Comparison of ENCODE assay signal across 13 cellular contexts in genomic region chr11:55714982-55715888, GRCh38. TPM values are rescaled to one million over a fixed set of nuclear protein-coding genes. Genes with fewer than 3 reads are reported as not detected.
DNase-seq lines count a peak whose midpoint lies in the region; ATAC-seq, FAIRE-seq and TF ChIP-seq lines count a peak whose summit lies in the region.
"Had no signal": no experiment of that assay in that cellular context is flagged by ENCODE, and none has a peak within 500 bp of the region (broad histone marks: within the 10 kb centered on the region; RNA-seq: fewer than 3 reads in every experiment).

No MANE protein-coding gene starts in this region.

- no peaks in the 10 kb centered on the region for H3K4me1 ChIP-seq in Karpas-422 (ENCODE audit: low read length)

- peaks cover 8% of the 10 kb centered on the region for H3K9me3 Mint-ChIP-seq in activated T-helper 1 cell treated with anti-CD3 and anti-CD28 coated beads, Interleukin-12 subunit alpha, Interleukin-12 subunit beta, Interleukin-2, Interleukin-4 antibody, amounts not matched to agents 30 ng/mL and 10 ng/mL and 1 ng/mL, durations not matched to agents 14 hours and 24 hours and 36 hours
- peaks cover under 1 to 9% (median 6%) of the 10 kb centered on the region in 9 donors for H3K9me3 Mint-ChIP-seq in naive thymus-derived CD8-positive, alpha-beta T cell

- in situ Hi-C loops in GM13976 (cut with MboI; ENCODE audit: low sequenced_read_pairs, unreplicated experiment): no loop called here

- no peak overlapping the region for H3K27ac ChIP-seq in Karpas-422 (ENCODE audit: low read length)

- H3K36me3 ChIP-seq in Karpas-422 (ENCODE audit: insufficient read depth, low read length) (no peaks in the 10 kb centered on the region), bronchial epithelial cell (ENCODE audit: control insufficient read depth, insufficient read depth, low read length) (no peaks in the 10 kb centered on the region)

- H2AFZ ChIP-seq in Karpas-422 (ENCODE audit: low read length): no peak overlapping the region

- H3K27me3 ChIP-seq in Karpas-422 (ENCODE audit: low read length) (no peaks in the 10 kb centered on the region), bronchial epithelial cell (ENCODE audit: control insufficient read depth, insufficient read depth, low read length) (no peaks in the 10 kb centered on the region)

- ATAC-seq in naive thymus-derived CD8-positive, alpha-beta T cell: no peak
- ATAC-seq in GM19455 (IDR thresholded peaks at IDR 0.05; ENCODE audit: unreplicated experiment): no peak
- ATAC-seq: activated naive CD4-positive, alpha-beta T cell treated with anti-CD3 and anti-CD28 coated beads, Interleukin-2, amount 50 U/mL, for 72 hours had no signal

- H3K4me3 ChIP-seq in Karpas-422 (ENCODE audit: low read length): no peak overlapping the region
- no peak overlapping the region for H3K4me3 ChIP-seq in bronchial epithelial cell (ENCODE audit: low read depth, low read length)

- no peak overlapping the region for H3K9ac ChIP-seq in Karpas-422 (ENCODE audit: low read length)

- peak; percentile 50 for FAIRE-seq in bronchial epithelial cell (lab: Jason Lieb, UNC)

- H3K79me2 ChIP-seq in Karpas-422 (ENCODE audit: low read length): no peaks in the 10 kb centered on the region

- peak; percentile 42 for DNase-seq in D341Med (ENCODE audit: low spot score)
- no peak for DNase-seq in GM13976 (ENCODE audit: low spot score)
- DNase-seq in Karpas-422: peak; percentile 67
- no peak for DNase-seq in bronchial epithelial cell (ENCODE audit: low read depth)
- DNase-seq in activated T-helper 1 cell treated with anti-CD3 and anti-CD28 coated beads, Interleukin-12 subunit alpha, Interleukin-12 subunit beta, Interleukin-2, Interleukin-4 antibody, amounts not matched to agents 30 ng/mL and 10 ng/mL and 1 ng/mL, durations not matched to agents 14 hours and 24 hours and 36 hours (ENCODE audit: low spot score): no peak
- no peak for DNase-seq in naive thymus-derived CD8-positive, alpha-beta T cell
- DNase-seq in NCI-H1105 (lab: John Stamatoyannopoulos, UW): no peak
- DNase-seq: activated CD4-positive, CD25-positive, alpha-beta regulatory T cell; effector memory CD4-positive, alpha-beta T cell; NCI-H524 treated with DMSO at 0.1 percent for 48 hours had no signal

- TF ChIP-seq CTCF in GM13976 (IDR thresholded peaks at IDR 0.05; ENCODE audit: borderline replicate concordance, control extremely low read depth, extremely low read depth, insufficient read depth, missing control alignments) (peak; percentile 26), bronchial epithelial cell (IDR thresholded peaks at IDR 0.05; ENCODE audit: insufficient read depth, low read length, severe bottlenecking) (no peak)

- intact Hi-C loops in activated T-helper 1 cell treated with anti-CD3 and anti-CD28 coated beads, Interleukin-12 subunit alpha, Interleukin-12 subunit beta, Interleukin-2, Interleukin-4 antibody, amounts not matched to agents 30 ng/mL and 10 ng/mL and 1 ng/mL, durations not matched to agents 14 hours and 24 hours and 36 hours (cut with micrococcal nuclease): no loop called here

- POLR2A ChIA-PET in naive thymus-derived CD8-positive, alpha-beta T cell (lab: Charles Lee): no interaction called here

- H3K9me3 ChIP-seq in Karpas-422 (ENCODE audit: low read length): 0 out of 2 replicates have a peak, but pooled peaks cover 2% of the 10 kb centered on the region

- no peak overlapping the region for H3K4me3 Mint-ChIP-seq in activated T-helper 1 cell treated with anti-CD3 and anti-CD28 coated beads, Interleukin-12 subunit alpha, Interleukin-12 subunit beta, Interleukin-2, Interleukin-4 antibody, amounts not matched to agents 30 ng/mL and 10 ng/mL and 1 ng/mL, durations not matched to agents 14 hours and 24 hours and 36 hours
- H3K4me3 Mint-ChIP-seq in naive thymus-derived CD8-positive, alpha-beta T cell: no peak overlapping the region

- no peaks in the 10 kb centered on the region for H4K20me1 ChIP-seq in Karpas-422 (ENCODE audit: insufficient read depth, low read depth, low read length)

- H3K4me2 ChIP-seq in Karpas-422 (ENCODE audit: low read depth, low read length, poor library complexity, severe bottlenecking): no peak overlapping the region

- no peak overlapping the region for H3K27ac Mint-ChIP-seq in activated T-helper 1 cell treated with anti-CD3 and anti-CD28 coated beads, Interleukin-12 subunit alpha, Interleukin-12 subunit beta, Interleukin-2, Interleukin-4 antibody, amounts not matched to agents 30 ng/mL and 10 ng/mL and 1 ng/mL, durations not matched to agents 14 hours and 24 hours and 36 hours
- H3K27ac Mint-ChIP-seq in naive thymus-derived CD8-positive, alpha-beta T cell: no peak overlapping the region
- H3K27ac Mint-ChIP-seq: activated naive CD4-positive, alpha-beta T cell treated with anti-CD3 and anti-CD28 coated beads, Interleukin-2, amount 50 U/mL, for 72 hours had no signal

- H3K27me3 Mint-ChIP-seq in activated T-helper 1 cell treated with anti-CD3 and anti-CD28 coated beads, Interleukin-12 subunit alpha, Interleukin-12 subunit beta, Interleukin-2, Interleukin-4 antibody, amounts not matched to agents 30 ng/mL and 10 ng/mL and 1 ng/mL, durations not matched to agents 14 hours and 24 hours and 36 hours (ENCODE audit: insufficient read depth): no peaks in the 10 kb centered on the region
- H3K27me3 Mint-ChIP-seq in naive thymus-derived CD8-positive, alpha-beta T cell: no peaks in the 10 kb centered on the region

- H3K36me3 Mint-ChIP-seq in activated T-helper 1 cell treated with anti-CD3 and anti-CD28 coated beads, Interleukin-12 subunit alpha, Interleukin-12 subunit beta, Interleukin-2, Interleukin-4 antibody, amounts not matched to agents 30 ng/mL and 10 ng/mL and 1 ng/mL, durations not matched to agents 14 hours and 24 hours and 36 hours (ENCODE audit: low read depth): no peaks in the 10 kb centered on the region
- H3K36me3 Mint-ChIP-seq in naive thymus-derived CD8-positive, alpha-beta T cell: no peaks in the 10 kb centered on the region
- H3K36me3 Mint-ChIP-seq: activated naive CD4-positive, alpha-beta T cell treated with anti-CD3 and anti-CD28 coated beads, Interleukin-2, amount 50 U/mL, for 72 hours had no signal

- no peaks in the 10 kb centered on the region for H3K9me2 ChIP-seq in Karpas-422 (replicated peaks; ENCODE audit: insufficient read depth, low read length)

- no peaks in the 10 kb centered on the region for H3K4me1 Mint-ChIP-seq in activated T-helper 1 cell treated with anti-CD3 and anti-CD28 coated beads, Interleukin-12 subunit alpha, Interleukin-12 subunit beta, Interleukin-2, Interleukin-4 antibody, amounts not matched to agents 30 ng/mL and 10 ng/mL and 1 ng/mL, durations not matched to agents 14 hours and 24 hours and 36 hours (ENCODE audit: low read depth)
- no peaks in the 10 kb centered on the region for H3K4me1 Mint-ChIP-seq in naive thymus-derived CD8-positive, alpha-beta T cell

RNA-seq across cellular contexts. Expression of gene OR4C6, which starts 53.2 kb away (rescaled TPM):
- total RNA-seq in Karpas-422 (2014; rRNA removed; shearing (Covaris generic); ENCODE audit: low replicate concordance): not detected in 2 replicates
- not detected in 2 replicates for total RNA-seq in bronchial epithelial cell
- total RNA-seq in activated T-helper 1 cell treated with anti-CD3 and anti-CD28 coated beads, Interleukin-12 subunit alpha, Interleukin-12 subunit beta, Interleukin-2, Interleukin-4 antibody, amounts not matched to agents 30 ng/mL and 10 ng/mL and 1 ng/mL, durations not matched to agents 14 hours and 24 hours and 36 hours: not detected in 2 replicates
- not detected for total RNA-seq in naive thymus-derived CD8-positive, alpha-beta T cell
- not detected for polyA plus RNA-seq in naive thymus-derived CD8-positive, alpha-beta T cell
- total RNA-seq: activated naive CD4-positive, alpha-beta T cell treated with anti-CD3 and anti-CD28 coated beads, Interleukin-2, amount 50 U/mL, for 72 hours; subcutaneous adipose tissue had no signal

RNA-seq across cellular contexts. Expression of gene OR5D13, which starts 58.0 kb away (rescaled TPM):
- total RNA-seq in Karpas-422 (2014; rRNA removed; shearing (Covaris generic); ENCODE audit: low replicate concordance): not detected in 2 replicates
- total RNA-seq in bronchial epithelial cell: not detected in 2 replicates
- not detected in 2 replicates for total RNA-seq in activated T-helper 1 cell treated with anti-CD3 and anti-CD28 coated beads, Interleukin-12 subunit alpha, Interleukin-12 subunit beta, Interleukin-2, Interleukin-4 antibody, amounts not matched to agents 30 ng/mL and 10 ng/mL and 1 ng/mL, durations not matched to agents 14 hours and 24 hours and 36 hours
- not detected for total RNA-seq in naive thymus-derived CD8-positive, alpha-beta T cell
- polyA plus RNA-seq in naive thymus-derived CD8-positive, alpha-beta T cell: not detected
- total RNA-seq: activated naive CD4-positive, alpha-beta T cell treated with anti-CD3 and anti-CD28 coated beads, Interleukin-2, amount 50 U/mL, for 72 hours; subcutaneous adipose tissue had no signal

Comparison
In these comparisons a context has a peak if more than half of its experiments do, and no peak if none do; other contexts are left out.
1. DNase-seq: peak in D341Med (single experiment) and Karpas-422 (single experiment); none in GM13976 (single experiment), bronchial epithelial cell (single experiment), activated T-helper 1 cell treated with anti-CD3 and anti-CD28 coated beads, Interleukin-12 subunit alpha, Interleukin-12 subunit beta, Interleukin-2, Interleukin-4 antibody, amounts not matched to agents 30 ng/mL and 10 ng/mL and 1 ng/mL, durations not matched to agents 14 hours and 24 hours and 36 hours (single experiment), naive thymus-derived CD8-positive, alpha-beta T cell (0 of 10) and NCI-H1105 (single experiment).